Comparison of ENCODE assay signal across 9 cellular contexts in the genomic region with DNA sequence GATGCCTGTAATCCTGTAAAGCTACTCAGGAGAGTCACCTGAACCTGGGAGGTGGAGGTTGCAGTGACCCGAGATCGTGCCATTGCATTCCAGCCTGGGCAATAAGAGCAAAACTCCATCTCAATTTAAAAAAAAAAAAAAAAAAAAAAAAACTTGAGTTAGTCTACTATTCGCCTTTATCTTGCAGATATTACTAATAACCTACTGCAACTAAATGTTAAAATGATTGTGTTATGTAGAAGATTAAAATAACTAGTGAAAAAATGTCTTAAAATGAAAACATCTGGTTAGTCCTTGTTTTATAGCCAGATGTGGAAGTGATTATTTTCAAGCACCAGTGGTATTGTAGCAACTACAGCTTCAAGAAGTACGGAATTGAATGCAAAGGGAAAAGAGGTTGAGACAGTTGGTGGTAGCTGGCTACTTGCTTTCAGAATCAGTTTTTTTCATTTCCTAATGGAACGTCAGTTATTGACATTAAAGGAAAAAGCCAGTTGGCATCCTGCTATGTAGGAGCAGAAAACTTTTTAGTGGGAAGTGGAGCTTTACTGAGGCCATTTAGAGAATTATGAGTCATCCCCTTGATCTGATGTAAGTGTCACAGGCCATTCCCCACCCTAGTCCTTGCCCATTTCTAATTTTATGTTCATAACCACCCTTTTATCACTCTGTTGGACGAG. TPM values are rescaled to one million over a fixed set of nuclear protein-coding genes. Genes with fewer than 3 reads are reported as not detected.
DNase-seq lines count a peak whose midpoint lies in the region; ATAC-seq and TF ChIP-seq lines count a peak whose summit lies in the region.
"Had no signal": no experiment of that assay in that cellular context is flagged by ENCODE, and none has a peak within 500 bp of the region (broad histone marks: within the 10 kb centered on the region; RNA-seq: fewer than 3 reads in every experiment).

No MANE protein-coding gene starts in this region.

- H3K4me3 ChIP-seq in right cardiac atrium (ENCODE audit: low read length) = no peak overlapping the region

- POLR2A ChIA-PET in HEK293T (lab: Yijun Ruan, JAX) = interaction anchor here (0.8 kb wide), 1 partner anchor 44 kb away, joined by 3 read pairs; no protein-coding TSS in a partner anchor

- 58% methylated on average over 6 of the region's 6 CpGs for WGBS in right cardiac atrium

- ATAC-seq in right cardiac atrium = peak; percentile 70 to 87
- no peak for ATAC-seq in GM18873 (IDR thresholded peaks at IDR 0.05; ENCODE audit: low FRiP score, unreplicated experiment)

- DNase-seq in HEK293T (ENCODE audit: extremely low spot score) = peak; percentile 9
- no peak for DNase-seq in activated naive CD8-positive, alpha-beta T cell treated with anti-CD3 and anti-CD28 coated beads for 36 hours
- DNase-seq in right cardiac atrium = no peak
- DNase-seq in effector CD8-positive, alpha-beta T cell (lab: John Stamatoyannopoulos, UW) = no peak
- DNase-seq in activated naive CD4-positive, alpha-beta T cell treated with Interleukin-2 at 50 U/mL for 16 hours = no peak
- DNase-seq in kidney glomerular epithelial cell (lab: John Stamatoyannopoulos, UW) = no peak

- no peaks in the 10 kb centered on the region for H3K9me3 ChIP-seq in right cardiac atrium (ENCODE audit: control insufficient read depth, low read length)

- intact Hi-C loops in right cardiac atrium (cut with DNase I) = loop anchor here in 3 of 4 donors (5.0 to 10.0 kb wide), 2 partner anchors 158 to 160 kb away; no protein-coding TSS in a partner anchor

- H3K4me1 Mint-ChIP-seq in activated naive CD8-positive, alpha-beta T cell treated with anti-CD3 and anti-CD28 coated beads for 36 hours = peaks cover 16% of the 10 kb centered on the region
- H3K4me1 Mint-ChIP-seq: nephron had no signal

- no peaks in the 10 kb centered on the region for H3K27me3 ChIP-seq in right cardiac atrium (ENCODE audit: control insufficient read depth, insufficient read depth)

- H3K9me3 Mint-ChIP-seq in activated naive CD8-positive, alpha-beta T cell treated with anti-CD3 and anti-CD28 coated beads for 36 hours = no peaks in the 10 kb centered on the region
- H3K9me3 Mint-ChIP-seq: nephron had no signal

- CTCF ChIA-PET in HEK293T (lab: Yijun Ruan, JAX) = interaction anchor here (2.3 kb wide), 1 partner anchor 160 kb away, joined by 27 read pairs; no protein-coding TSS in a partner anchor

- H3K27me3 Mint-ChIP-seq in activated naive CD8-positive, alpha-beta T cell treated with anti-CD3 and anti-CD28 coated beads for 36 hours = no peaks in the 10 kb centered on the region

- H3K27ac ChIP-seq in 22Rv1 (0 out of 2 replicates have a peak overlapping the region, but pooled peaks have one; percentile 3), right cardiac atrium (ENCODE audit: low read length) (no peak overlapping the region)

- H3K4me3 Mint-ChIP-seq in activated naive CD8-positive, alpha-beta T cell treated with anti-CD3 and anti-CD28 coated beads for 36 hours = no peak overlapping the region
- H3K4me3 Mint-ChIP-seq: nephron had no signal

- no peaks in the 10 kb centered on the region for H3K4me1 ChIP-seq in right cardiac atrium (ENCODE audit: control insufficient read depth, insufficient read depth, low read length)

- peaks cover 22% of the 10 kb centered on the region for H3K36me3 Mint-ChIP-seq in activated naive CD8-positive, alpha-beta T cell treated with anti-CD3 and anti-CD28 coated beads for 36 hours

- H3K27ac Mint-ChIP-seq in activated naive CD8-positive, alpha-beta T cell treated with anti-CD3 and anti-CD28 coated beads for 36 hours = peak overlapping the region; percentile 71

- TF ChIP-seq CTCF in 22Rv1 (IDR thresholded peaks at IDR 0.05) = no peak

TF ChIP-seq in HEK293T, 16 proteins besides CTCF, POLR2A, EP300 and RAD21:
- no peak for TF ChIP-seq NFRKB (IDR thresholded peaks at IDR 0.05)
- TF ChIP-seq TARDBP (IDR thresholded peaks at IDR 0.05) = no peak
- TF ChIP-seq LEF1 (IDR thresholded peaks at IDR 0.05; ENCODE audit: borderline replicate concordance) = no peak
- TF ChIP-seq ARNT (IDR thresholded peaks at IDR 0.05) = no peak
- no peak for TF ChIP-seq CTBP1 (IDR thresholded peaks at IDR 0.05; ENCODE audit: borderline replicate concordance)
- TF ChIP-seq ELF4 (IDR thresholded peaks at IDR 0.05) = no peak
- TF ChIP-seq HDGF (IDR thresholded peaks at IDR 0.05; ENCODE audit: borderline replicate concordance) = no peak
- no peak for TF ChIP-seq L3MBTL2 (conservative IDR thresholded peaks at IDR 0.05)
- TF ChIP-seq ZNF384 (IDR thresholded peaks at IDR 0.05) = no peak
- no peak for TF ChIP-seq SUZ12 (IDR thresholded peaks at IDR 0.05)
- no peak for TF ChIP-seq FOXA1 (IDR thresholded peaks at IDR 0.05)
- TF ChIP-seq, protein P1, sequence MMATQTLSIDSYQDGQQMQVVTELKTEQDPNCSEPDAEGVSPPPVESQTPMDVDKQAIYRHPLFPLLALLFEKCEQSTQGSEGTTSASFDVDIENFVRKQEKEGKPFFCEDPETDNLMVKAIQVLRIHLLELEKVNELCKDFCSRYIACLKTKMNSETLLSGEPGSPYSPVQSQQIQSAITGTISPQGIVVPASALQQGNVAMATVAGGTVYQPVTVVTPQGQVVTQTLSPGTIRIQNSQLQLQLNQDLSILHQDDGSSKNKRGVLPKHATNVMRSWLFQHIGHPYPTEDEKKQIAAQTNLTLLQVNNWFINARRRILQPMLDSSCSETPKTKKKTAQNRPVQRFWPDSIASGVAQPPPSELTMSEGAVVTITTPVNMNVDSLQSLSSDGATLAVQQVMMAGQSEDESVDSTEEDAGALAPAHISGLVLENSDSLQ (IDR thresholded peaks at IDR 0.05) = no peak
- TF ChIP-seq FOXK2 (IDR thresholded peaks at IDR 0.05) = no peak
TF ChIP-seq in HEK293T: peak in this region for 0.

RNA-seq across cellular contexts. Expression of a gene that starts 43.8 kb away (rescaled TPM):
- 10 to 100 TPM; 72.0 to 76.9 TPM for total RNA-seq in activated naive CD8-positive, alpha-beta T cell treated with anti-CD3 and anti-CD28 coated beads for 36 hours
- 100 to 1,000 TPM; 134 to 163 (median 151) TPM for total RNA-seq in right cardiac atrium
- polyA plus RNA-seq in right cardiac atrium = 289 TPM
